Comparison of ENCODE assay signal across 8 cellular contexts in the genomic region with DNA sequence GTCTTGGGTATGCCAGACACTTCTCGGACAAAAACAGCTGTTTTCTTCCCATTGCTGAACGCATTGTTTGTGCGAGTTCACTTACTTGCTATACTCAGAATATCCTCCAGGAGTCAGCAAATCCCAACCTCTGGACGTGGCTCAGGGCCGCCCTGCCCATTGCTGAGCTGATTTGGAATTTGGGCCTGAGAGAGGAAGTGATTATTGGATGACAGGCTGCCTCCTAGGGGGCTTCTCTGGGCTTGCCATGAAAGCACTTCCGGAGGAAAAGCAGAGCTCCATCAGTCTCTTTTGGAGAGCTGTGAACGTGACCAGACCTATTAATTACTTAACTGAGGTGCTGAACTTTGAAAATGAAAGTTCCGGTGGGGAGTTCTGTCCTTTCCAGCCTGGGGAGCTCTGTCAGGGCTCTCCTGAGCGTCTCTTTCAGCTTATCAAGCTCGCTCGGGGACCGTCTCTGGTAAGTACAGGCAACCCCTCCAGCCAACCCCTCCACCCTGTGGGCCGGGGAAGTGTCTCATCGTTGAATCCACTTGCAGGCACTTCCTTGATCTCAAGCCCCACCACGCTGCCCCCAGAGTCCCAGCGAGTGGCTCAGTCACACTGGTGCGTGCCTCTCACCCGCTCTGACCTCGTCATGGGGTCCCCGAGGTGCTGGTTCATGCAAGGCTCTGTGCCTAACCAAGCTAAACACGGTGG.
DNase-seq lines count a peak whose midpoint lies in the region; ATAC-seq and TF ChIP-seq lines count a peak whose summit lies in the region.

No MANE protein-coding gene starts in this region.

- in situ Hi-C loops in Caki2 (cut with HindIII; ENCODE audit: low pct_unique_long_range_greater_than_20kb, low sequenced_read_pairs): no loop called here

- H3K27me3 Mint-ChIP-seq in activated T-helper 1 cell treated with anti-CD3 and anti-CD28 coated beads, Interleukin-12 subunit alpha, Interleukin-12 subunit beta, Interleukin-2, Interleukin-4 antibody, amounts not matched to agents 30 ng/mL and 10 ng/mL and 1 ng/mL, durations not matched to agents 14 hours and 24 hours and 36 hours (ENCODE audit: insufficient read depth): peaks cover 9% of the 10 kb centered on the region

- DNase-seq in Caki2 (ENCODE audit: low read depth) (peak; percentile 87), LHCN-M2 (ENCODE audit: low read depth) (peak; percentile 88), RPMI7951 (ENCODE audit: low read depth) (peak; percentile 84), fibroblast of villous mesenchyme (ENCODE audit: low read depth) (peak; percentile 85), nucleus accumbens (lab: John Stamatoyannopoulos, UW) (peak in 40 of 56 donors; percentile 1 to 48 (median 12)), suprapubic skin (ENCODE audit: low spot score in 2 of 2) (peak; percentile 83 to 85)
- peak; percentile 46 for DNase-seq in activated T-helper 1 cell treated with anti-CD3 and anti-CD28 coated beads, Interleukin-12 subunit alpha, Interleukin-12 subunit beta, Interleukin-2, Interleukin-4 antibody, amounts not matched to agents 30 ng/mL and 10 ng/mL and 1 ng/mL, durations not matched to agents 14 hours and 24 hours and 36 hours (ENCODE audit: low spot score)

- WGBS in suprapubic skin: 46% methylated on average over 21 of the region's 21 CpGs

- no peaks in the 10 kb centered on the region for H3K36me3 ChIP-seq in suprapubic skin

- no peak for TF ChIP-seq POLR2A in suprapubic skin (IDR thresholded peaks at IDR 0.05)

- H3K4me1 ChIP-seq in suprapubic skin: peaks cover 24% of the 10 kb centered on the region

- intact Hi-C loops in activated T-helper 1 cell treated with anti-CD3 and anti-CD28 coated beads, Interleukin-12 subunit alpha, Interleukin-12 subunit beta, Interleukin-2, Interleukin-4 antibody, amounts not matched to agents 30 ng/mL and 10 ng/mL and 1 ng/mL, durations not matched to agents 14 hours and 24 hours and 36 hours (cut with micrococcal nuclease): loop anchor here (1.0 to 10.0 kb wide), 6 partner anchors 143 to 1283 kb away; no protein-coding TSS in a partner anchor

- peaks cover 4% of the 10 kb centered on the region for H3K4me1 Mint-ChIP-seq in activated T-helper 1 cell treated with anti-CD3 and anti-CD28 coated beads, Interleukin-12 subunit alpha, Interleukin-12 subunit beta, Interleukin-2, Interleukin-4 antibody, amounts not matched to agents 30 ng/mL and 10 ng/mL and 1 ng/mL, durations not matched to agents 14 hours and 24 hours and 36 hours (ENCODE audit: low read depth)

- no peaks in the 10 kb centered on the region for H3K9me3 Mint-ChIP-seq in activated T-helper 1 cell treated with anti-CD3 and anti-CD28 coated beads, Interleukin-12 subunit alpha, Interleukin-12 subunit beta, Interleukin-2, Interleukin-4 antibody, amounts not matched to agents 30 ng/mL and 10 ng/mL and 1 ng/mL, durations not matched to agents 14 hours and 24 hours and 36 hours

- H3K4me3 ChIP-seq in fibroblast of villous mesenchyme (ENCODE audit: low read depth, low read length) (peak overlapping the region; percentile 12), suprapubic skin (no peak overlapping the region)

- no peaks in the 10 kb centered on the region for H3K27me3 ChIP-seq in suprapubic skin

- no peaks in the 10 kb centered on the region for H3K9me3 ChIP-seq in suprapubic skin

- H3K27ac ChIP-seq in suprapubic skin: no peak overlapping the region

- peak; percentile 90 for TF ChIP-seq CTCF in fibroblast of villous mesenchyme (IDR thresholded peaks at IDR 0.05; ENCODE audit: insufficient read depth, low read depth, low read length)
- peak; percentile 80 to 96 for TF ChIP-seq CTCF in suprapubic skin (IDR thresholded peaks at IDR 0.05)

- peak overlapping the region; percentile 13 for H3K4me3 Mint-ChIP-seq in activated T-helper 1 cell treated with anti-CD3 and anti-CD28 coated beads, Interleukin-12 subunit alpha, Interleukin-12 subunit beta, Interleukin-2, Interleukin-4 antibody, amounts not matched to agents 30 ng/mL and 10 ng/mL and 1 ng/mL, durations not matched to agents 14 hours and 24 hours and 36 hours

- H3K36me3 Mint-ChIP-seq in activated T-helper 1 cell treated with anti-CD3 and anti-CD28 coated beads, Interleukin-12 subunit alpha, Interleukin-12 subunit beta, Interleukin-2, Interleukin-4 antibody, amounts not matched to agents 30 ng/mL and 10 ng/mL and 1 ng/mL, durations not matched to agents 14 hours and 24 hours and 36 hours (ENCODE audit: low read depth): no peaks in the 10 kb centered on the region

- peak overlapping the region; percentile 1 for H3K27ac Mint-ChIP-seq in activated T-helper 1 cell treated with anti-CD3 and anti-CD28 coated beads, Interleukin-12 subunit alpha, Interleukin-12 subunit beta, Interleukin-2, Interleukin-4 antibody, amounts not matched to agents 30 ng/mL and 10 ng/mL and 1 ng/mL, durations not matched to agents 14 hours and 24 hours and 36 hours

- no peak for TF ChIP-seq EP300 in suprapubic skin (IDR thresholded peaks at IDR 0.05)

- peak; percentile 85 for ATAC-seq in GM21529 (IDR thresholded peaks at IDR 0.05; ENCODE audit: unreplicated experiment)

Comparison
In these comparisons a context has a peak if more than half of its experiments do, and no peak if none do; other contexts are left out.
1. DNase-seq: peak in every context shown above with its lines; median percentile 88 in LHCN-M2; 87 in Caki2; 85 in fibroblast of villous mesenchyme; 84 in RPMI7951; 84 in suprapubic skin; 46 in activated T-helper 1 cell treated with anti-CD3 and anti-CD28 coated beads, Interleukin-12 subunit alpha, Interleukin-12 subunit beta, Interleukin-2, Interleukin-4 antibody, amounts not matched to agents 30 ng/mL and 10 ng/mL and 1 ng/mL, durations not matched to agents 14 hours and 24 hours and 36 hours; 12 in nucleus accumbens.